In genomic region chr2:177015526-177015925, GRCh38 we compare ENCODE assay signal across 24 cellular contexts.
"Had no signal": no experiment of that assay in that cellular context is flagged by ENCODE, and none has a peak within 500 bp of the region (broad histone marks: within the 10 kb centered on the region; RNA-seq: fewer than 3 reads in every experiment).

No MANE protein-coding gene starts in this region.

- H3K9me3 Mint-ChIP-seq: mesothelial cell of epicardium; naive B cell; natural killer cell treated with Interleukin-12 subunit alpha and Interleukin-12 subunit beta and Interleukin-15 and Interleukin-18, amount 100 ng/mL, for 72 hours; stimulated activated naive B cell treated with anti-CD40 and anti-IgM and Interleukin-4, amounts not matched to agents 10 μg/mL and 1 μg/mL and 100 μg/mL, for 72 hours; stimulated activated naive CD8-positive, alpha-beta T cell treated with anti-CD3 and anti-CD28 coated beads, Interleukin-15, Interleukin-2, amounts not matched to agents 100 ng/mL and 50 ng/mL, for 24 hours had no signal

- H3K27ac Mint-ChIP-seq: mesothelial cell of epicardium; natural killer cell treated with Interleukin-12 subunit alpha and Interleukin-12 subunit beta and Interleukin-15 and Interleukin-18, amount 100 ng/mL, for 72 hours; stimulated activated naive B cell treated with anti-CD40 and anti-IgM and Interleukin-4, amounts not matched to agents 10 μg/mL and 1 μg/mL and 100 μg/mL, for 72 hours; stimulated activated naive CD8-positive, alpha-beta T cell treated with anti-CD3 and anti-CD28 coated beads, Interleukin-15, Interleukin-2, amounts not matched to agents 100 ng/mL and 50 ng/mL, for 24 hours had no signal

- H2AFZ ChIP-seq: hepatocyte had no signal

- H3K36me3 Mint-ChIP-seq: mesothelial cell of epicardium; naive B cell; natural killer cell treated with Interleukin-12 subunit alpha and Interleukin-12 subunit beta and Interleukin-15 and Interleukin-18, amount 100 ng/mL, for 72 hours; stimulated activated naive B cell treated with anti-CD40 and anti-IgM and Interleukin-4, amounts not matched to agents 10 μg/mL and 1 μg/mL and 100 μg/mL, for 72 hours had no signal

- FAIRE-seq: frontal cortex, kidney, small intestine, urothelium cell line had no signal

- H3K79me2 ChIP-seq: hepatocyte had no signal

- H3K27me3 Mint-ChIP-seq: stimulated activated naive CD8-positive, alpha-beta T cell treated with anti-CD3 and anti-CD28 coated beads, Interleukin-15, Interleukin-2, amounts not matched to agents 100 ng/mL and 50 ng/mL, for 24 hours had no signal

- H3K9me3 ChIP-seq: left lung, mucosa of descending colon, ovary, right lobe of liver, thoracic aorta, tibial nerve, upper lobe of left lung had no signal

- ATAC-seq: left lung; mucosa of descending colon; natural killer cell treated with Interleukin-12 subunit alpha and Interleukin-12 subunit beta and Interleukin-15 and Interleukin-18, amount 100 ng/mL, for 72 hours; right lobe of liver; stimulated activated naive B cell treated with anti-CD40 and anti-IgM and Interleukin-4, amounts not matched to agents 10 μg/mL and 1 μg/mL and 100 μg/mL, for 72 hours had no signal

- H3K27ac ChIP-seq: coronary artery, hepatocyte, left lung, ovary, right lobe of liver, thoracic aorta, tibial nerve, upper lobe of left lung had no signal

- DNase-seq: dermis blood vessel endothelial cell; head of caudate nucleus; kidney; left lung; mesenchymal stem cell; mucosa of descending colon; naive B cell; nucleus accumbens; ovary; right lobe of liver; small intestine; stimulated activated CD4-positive, alpha-beta T cell treated with anti-CD3 and anti-CD28 coated beads, Interleukin-15, amount 100 ng/mL, for 24 hours; stimulated activated CD4-positive, alpha-beta T cell treated with anti-CD3 and anti-CD28 coated beads, Interleukin-2, amount 100 ng/mL, for 48 hours; stimulated activated naive B cell treated with anti-CD40 and anti-IgM and Interleukin-4, amounts not matched to agents 10 μg/mL and 1 μg/mL and 100 μg/mL, for 72 hours; upper lobe of left lung had no signal

- H3K4me2 ChIP-seq: hepatocyte had no signal

- H3K4me3 Mint-ChIP-seq: mesothelial cell of epicardium; naive B cell; natural killer cell treated with Interleukin-12 subunit alpha and Interleukin-12 subunit beta and Interleukin-15 and Interleukin-18, amount 100 ng/mL, for 72 hours; stimulated activated naive B cell treated with anti-CD40 and anti-IgM and Interleukin-4, amounts not matched to agents 10 μg/mL and 1 μg/mL and 100 μg/mL, for 72 hours; stimulated activated naive CD8-positive, alpha-beta T cell treated with anti-CD3 and anti-CD28 coated beads, Interleukin-15, Interleukin-2, amounts not matched to agents 100 ng/mL and 50 ng/mL, for 24 hours had no signal

- H3K36me3 ChIP-seq: left lung, ovary, right lobe of liver, thoracic aorta, tibial nerve, upper lobe of left lung had no signal

- H3K27me3 ChIP-seq: hepatocyte, left lung, ovary, right lobe of liver, tibial nerve, upper lobe of left lung had no signal

- H3K4me3 ChIP-seq: coronary artery, hepatocyte, left lung, mucosa of descending colon, ovary, right lobe of liver, thoracic aorta, tibial nerve, upper lobe of left lung had no signal

- H3K4me1 ChIP-seq: left lung, right lobe of liver, tibial nerve, upper lobe of left lung had no signal

- H3K4me1 Mint-ChIP-seq: naive B cell; stimulated activated naive B cell treated with anti-CD40 and anti-IgM and Interleukin-4, amounts not matched to agents 10 μg/mL and 1 μg/mL and 100 μg/mL, for 72 hours had no signal
